8 cellular contexts compared by ENCODE assay signal in the genomic region with DNA sequence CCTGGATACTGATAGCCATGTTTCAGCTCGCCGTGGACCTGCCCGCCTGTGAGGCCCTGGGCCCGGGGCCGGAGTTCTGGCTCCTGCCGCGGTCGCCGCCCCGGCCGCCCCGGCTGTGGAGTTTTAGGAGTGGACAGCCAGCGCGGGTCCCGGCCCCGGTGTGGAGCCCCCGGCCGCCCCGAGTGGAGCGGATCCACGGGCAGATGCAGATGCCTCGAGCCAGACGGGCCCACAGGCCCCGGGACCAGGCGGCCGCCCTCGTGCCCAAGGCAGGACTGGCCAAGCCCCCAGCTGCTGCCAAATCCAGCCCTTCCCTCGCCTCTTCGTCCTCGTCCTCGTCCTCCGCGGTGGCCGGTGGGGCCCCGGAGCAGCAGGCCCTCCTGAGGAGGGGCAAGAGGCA. TPM values are rescaled to one million over a fixed set of nuclear protein-coding genes. Genes with fewer than 3 reads are reported as not detected.
"Had no signal": no experiment of that assay in that cellular context is flagged by ENCODE, and none has a peak within 500 bp of the region (broad histone marks: within the 10 kb centered on the region; RNA-seq: fewer than 3 reads in every experiment).

No MANE protein-coding gene starts in this region.

- H3K4me1 ChIP-seq: HAP-1 had no signal

- H3K36me3 ChIP-seq: HAP-1 had no signal

- H3K9me3 ChIP-seq: HAP-1 had no signal

- H3K4me3 ChIP-seq: HAP-1 had no signal

- ATAC-seq: HCT116 had no signal

- H3K27ac ChIP-seq: HL-60 had no signal

- DNase-seq: GOT3, HFFc6, KBM-7 had no signal

RNA-seq across cellular contexts. Expression of gene AJAP1, which starts 57.5 kb away (rescaled TPM):
- total RNA-seq: HepG2, HFFc6 had no signal
- polyA plus RNA-seq: HepG2, IgD-negative memory B cell had no signal
